ENCODE assay signal across 23 cellular contexts in the genomic region with DNA sequence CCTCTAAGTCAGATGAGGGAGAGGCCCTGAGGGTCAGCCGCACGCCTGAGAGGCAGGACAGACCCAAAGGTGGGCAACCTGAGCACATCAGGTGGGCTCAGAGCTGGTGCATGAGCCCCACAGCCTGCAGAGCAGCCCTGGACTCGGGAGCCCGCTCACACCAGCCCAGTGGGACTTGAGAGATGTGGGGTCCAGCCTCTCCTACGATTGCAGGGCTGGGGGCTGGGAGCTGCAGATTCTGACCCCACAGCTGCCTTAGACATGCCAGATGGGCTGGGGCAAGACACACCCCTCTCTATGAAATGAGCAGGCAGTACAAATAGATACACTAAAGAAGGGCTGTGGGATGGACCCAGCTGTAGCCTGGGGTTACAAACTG.
"Had no signal": no experiment of that assay in that cellular context is flagged by ENCODE, and none has a peak within 500 bp of the region (broad histone marks: within the 10 kb centered on the region; RNA-seq: fewer than 3 reads in every experiment).

No MANE protein-coding gene starts in this region.

- H3K27me3 ChIP-seq: colonic mucosa, foreskin keratinocyte, gastrocnemius medialis had no signal

- DNase-seq: colonic mucosa; cortex of kidney; dermis blood vessel endothelial cell; dorsolateral prefrontal cortex; effector CD4-positive, alpha-beta T cell; effector CD8-positive, alpha-beta T cell; effector memory CD4-positive, alpha-beta T cell; effector memory CD8-positive, alpha-beta T cell; endodermal cell; erythroblast; esophagus squamous epithelium; foreskin fibroblast; foreskin keratinocyte; foreskin melanocyte; gastrocnemius medialis; glutamatergic neuron; head of caudate nucleus; heart left ventricle; heart right ventricle had no signal

- H3K4me1 ChIP-seq: colonic mucosa, esophagus squamous epithelium, foreskin keratinocyte, gastrocnemius medialis, gastroesophageal sphincter, heart left ventricle, heart right ventricle had no signal

- ATAC-seq: effector memory CD8-positive, alpha-beta T cell; esophagus mucosa; foreskin keratinocyte; gastrocnemius medialis; gastroesophageal sphincter; heart left ventricle; heart right ventricle had no signal

- H3K27ac ChIP-seq: colonic mucosa, coronary artery, dorsolateral prefrontal cortex, epithelial cell of prostate, esophagus squamous epithelium, foreskin keratinocyte, gastrocnemius medialis, gastroesophageal sphincter, heart left ventricle, heart right ventricle had no signal

- H3K9me3 ChIP-seq: colonic mucosa, esophagus squamous epithelium, gastrocnemius medialis, gastroesophageal sphincter, heart left ventricle, heart right ventricle had no signal

- H3K36me3 ChIP-seq: colonic mucosa, esophagus squamous epithelium, gastrocnemius medialis, gastroesophageal sphincter, heart left ventricle, heart right ventricle had no signal

- H3K4me3 ChIP-seq: colonic mucosa, coronary artery, dorsolateral prefrontal cortex, esophagus squamous epithelium, gastrocnemius medialis, gastroesophageal sphincter, heart left ventricle, heart right ventricle had no signal
